In the genomic region with DNA sequence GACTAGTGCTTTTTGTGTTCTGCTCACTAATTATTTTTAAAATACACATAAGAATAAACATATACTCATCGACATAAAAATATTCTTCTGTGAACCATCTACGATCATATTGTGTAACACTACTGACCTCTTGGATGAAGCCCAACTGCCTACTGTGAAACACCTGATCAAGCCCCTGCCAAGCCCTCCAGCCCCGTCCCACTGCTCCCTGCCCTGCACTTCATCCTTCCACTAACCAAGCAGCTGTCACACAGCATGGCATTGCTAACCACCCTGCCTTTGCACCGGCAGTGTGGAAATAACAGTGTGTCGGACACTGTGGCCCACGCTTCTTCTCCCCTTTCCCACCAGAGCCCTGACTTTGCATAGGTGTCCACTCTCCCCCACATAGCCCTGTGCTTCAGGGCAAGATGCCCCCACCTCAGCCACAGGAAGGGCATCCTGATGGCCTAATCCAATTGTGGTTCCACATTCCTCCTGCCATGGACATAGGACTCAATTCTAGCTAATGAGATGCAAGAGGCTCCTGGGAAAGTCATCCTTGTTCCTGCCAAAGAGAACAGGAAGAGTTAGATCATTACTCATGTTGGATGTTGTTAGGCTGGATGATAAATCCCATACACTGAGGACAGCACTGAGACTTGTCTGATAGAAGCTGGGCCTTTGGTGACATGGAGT, we compare ENCODE assay signal across 21 cellular contexts. TPM values are rescaled to one million over a fixed set of nuclear protein-coding genes. Genes with fewer than 3 reads are reported as not detected.
DNase-seq lines count a peak whose midpoint lies in the region; ATAC-seq, FAIRE-seq and TF ChIP-seq lines count a peak whose summit lies in the region.
"Had no signal": no experiment of that assay in that cellular context is flagged by ENCODE, and none has a peak within 500 bp of the region (broad histone marks: within the 10 kb centered on the region; RNA-seq: fewer than 3 reads in every experiment).

No MANE protein-coding gene starts in this region.

- FAIRE-seq in bronchial epithelial cell (lab: Jason Lieb, UNC) = no peak
- FAIRE-seq: G401.6, H1 had no signal

- H3K9me3 ChIP-seq in MG63 (no peaks in the 10 kb centered on the region), OCI-LY7 (ENCODE audit: low read length) (no peaks in the 10 kb centered on the region)
- H3K9me3 ChIP-seq: vagina had no signal

- no peak overlapping the region for H3K4me3 Mint-ChIP-seq in activated naive CD4-positive, alpha-beta T cell treated with anti-CD3 and anti-CD28 coated beads for 36 hours
- H3K4me3 Mint-ChIP-seq: activated CD4-positive, alpha-beta memory T cell treated with anti-CD3 and anti-CD28 coated beads for 36 hours; activated naive CD8-positive, alpha-beta T cell treated with anti-CD3 and anti-CD28 coated beads, Interleukin-2, amount 10 ng/mL, durations not matched to agents 7 days and 5 days; activated T-cell treated with anti-CD3 and anti-CD28 coated beads, Interleukin-2, amount 50 U/mL, for 24 hours had no signal

- no peak overlapping the region for H3K27ac Mint-ChIP-seq in activated naive CD4-positive, alpha-beta T cell treated with anti-CD3 and anti-CD28 coated beads for 36 hours
- H3K27ac Mint-ChIP-seq: activated CD4-positive, alpha-beta memory T cell treated with anti-CD3 and anti-CD28 coated beads for 36 hours; activated naive CD8-positive, alpha-beta T cell treated with anti-CD3 and anti-CD28 coated beads, Interleukin-2, amount 10 ng/mL, durations not matched to agents 7 days and 5 days; activated T-cell treated with anti-CD3 and anti-CD28 coated beads, Interleukin-2, amount 50 U/mL, for 24 hours had no signal

- peak; percentile 47 for DNase-seq in EL
- peak; percentile 22 for DNase-seq in MG63
- peak; percentile 64 for DNase-seq in bronchial epithelial cell (ENCODE audit: low read depth)
- peak; percentile 19 to 61 for DNase-seq in lung microvascular endothelial cell (ENCODE audit: low read depth in 2 of 2)
- DNase-seq in activated naive CD4-positive, alpha-beta T cell treated with anti-CD3 and anti-CD28 coated beads for 36 hours = no peak
- DNase-seq in OCI-LY7 (ENCODE audit: low spot score) = no peak
- no peak for DNase-seq in cortex of kidney (lab: John Stamatoyannopoulos, UW)
- DNase-seq: activated CD4-positive, alpha-beta memory T cell treated with anti-CD3 and anti-CD28 coated beads for 36 hours; activated naive CD8-positive, alpha-beta T cell treated with anti-CD3 and anti-CD28 coated beads, Interleukin-2, amount 10 ng/mL, durations not matched to agents 7 days and 5 days; activated T-cell treated with anti-CD3 and anti-CD28 coated beads, Interleukin-2, amount 50 U/mL, for 24 hours; effector CD4-positive, alpha-beta T cell; left ventricle myocardium superior; NCI-H2171; NCI-H82; WERI-Rb-1 had no signal

- H2AFZ ChIP-seq in OCI-LY7 (ENCODE audit: low read length) = no peak overlapping the region

- no peaks in the 10 kb centered on the region; the same call in 1 of the 2 replicates for H3K36me3 ChIP-seq in MG63
- H3K36me3 ChIP-seq in bronchial epithelial cell (ENCODE audit: control insufficient read depth, insufficient read depth, low read length) = no peaks in the 10 kb centered on the region
- H3K36me3 ChIP-seq in OCI-LY7 (ENCODE audit: insufficient read depth, low read length) = no peaks in the 10 kb centered on the region
- H3K36me3 ChIP-seq: vagina, WERI-Rb-1 had no signal

- H3K9me2 ChIP-seq in OCI-LY7 (ENCODE audit: insufficient read depth, low read length) = no peaks in the 10 kb centered on the region

- POLR2A ChIA-PET in OCI-LY7 (lab: Charles Lee) = no interaction called here

- no peaks in the 10 kb centered on the region for H3K4me1 Mint-ChIP-seq in activated naive CD4-positive, alpha-beta T cell treated with anti-CD3 and anti-CD28 coated beads for 36 hours (ENCODE audit: low read depth)

- no peak for ATAC-seq in GM18909 (IDR thresholded peaks at IDR 0.05; ENCODE audit: poor library complexity, unreplicated experiment)
- ATAC-seq: left ventricle myocardium superior had no signal

- no TSS peak for BruUV-seq in OCI-LY7 (replicated peaks; lab: Mats Ljungman, UMichigan)

- no peaks in the 10 kb centered on the region for H3K4me1 ChIP-seq in OCI-LY7 (ENCODE audit: insufficient read depth, low read length, poor library complexity, severe bottlenecking)
- H3K4me1 ChIP-seq: vagina had no signal

- no peak overlapping the region for H3K27ac ChIP-seq in OCI-LY7 (ENCODE audit: low read depth, low read length, poor library complexity, severe bottlenecking)
- H3K27ac ChIP-seq: KMS-11, RWPE1, vagina, WERI-Rb-1 had no signal

- intact Hi-C loops in activated naive CD4-positive, alpha-beta T cell treated with anti-CD3 and anti-CD28 coated beads for 36 hours (cut with micrococcal nuclease) = no loop called here
- intact Hi-C loops in OCI-LY7 (cut with micrococcal nuclease; ENCODE audit: unreplicated experiment) = no loop called here

- no peak overlapping the region for H3K4me3 ChIP-seq in MG63
- H3K4me3 ChIP-seq in bronchial epithelial cell (ENCODE audit: low read depth, low read length) = no peak overlapping the region
- no peak overlapping the region for H3K4me3 ChIP-seq in OCI-LY7 (ENCODE audit: low read depth, low read length, poor library complexity, severe bottlenecking)
- H3K4me3 ChIP-seq: vagina had no signal

- CTCF ChIA-PET in activated naive CD4-positive, alpha-beta T cell treated with anti-CD3 and anti-CD28 coated beads for 36 hours (lab: Charles Lee) = no interaction called here
- CTCF ChIA-PET in OCI-LY7 (lab: Charles Lee; ENCODE audit: unreplicated experiment) = no interaction called here

- no peaks in the 10 kb centered on the region for H3K27me3 Mint-ChIP-seq in activated naive CD4-positive, alpha-beta T cell treated with anti-CD3 and anti-CD28 coated beads for 36 hours (ENCODE audit: low read depth)
- H3K27me3 Mint-ChIP-seq: activated CD4-positive, alpha-beta memory T cell treated with anti-CD3 and anti-CD28 coated beads for 36 hours; activated naive CD8-positive, alpha-beta T cell treated with anti-CD3 and anti-CD28 coated beads, Interleukin-2, amount 10 ng/mL, durations not matched to agents 7 days and 5 days; activated T-cell treated with anti-CD3 and anti-CD28 coated beads, Interleukin-2, amount 50 U/mL, for 24 hours had no signal

- peaks cover 8% of the 10 kb centered on the region for H3K36me3 Mint-ChIP-seq in activated naive CD4-positive, alpha-beta T cell treated with anti-CD3 and anti-CD28 coated beads for 36 hours (ENCODE audit: low read depth)

- no peaks in the 10 kb centered on the region for H3K79me2 ChIP-seq in OCI-LY7 (ENCODE audit: insufficient read depth, low read depth, low read length)

- TF ChIP-seq CTCF in bronchial epithelial cell (IDR thresholded peaks at IDR 0.05; ENCODE audit: insufficient read depth, low read length, severe bottlenecking) = no peak
- no peak for TF ChIP-seq CTCF in OCI-LY7 (conservative IDR thresholded peaks at IDR 0.05; ENCODE audit: low read length)

- no peaks in the 10 kb centered on the region for H3K27me3 ChIP-seq in MG63
- no peaks in the 10 kb centered on the region for H3K27me3 ChIP-seq in bronchial epithelial cell (ENCODE audit: control insufficient read depth, insufficient read depth, low read length)
- H3K27me3 ChIP-seq: vagina had no signal

- no peak overlapping the region for H3K4me2 ChIP-seq in OCI-LY7 (ENCODE audit: low read length)
- H3K4me2 ChIP-seq: KMS-11 had no signal

- H4K20me1 ChIP-seq in OCI-LY7 (ENCODE audit: insufficient read depth, low read length) = no peaks in the 10 kb centered on the region

- no peaks in the 10 kb centered on the region for H3K9me3 Mint-ChIP-seq in activated naive CD4-positive, alpha-beta T cell treated with anti-CD3 and anti-CD28 coated beads for 36 hours
- H3K9me3 Mint-ChIP-seq: activated CD4-positive, alpha-beta memory T cell treated with anti-CD3 and anti-CD28 coated beads for 36 hours; activated naive CD8-positive, alpha-beta T cell treated with anti-CD3 and anti-CD28 coated beads, Interleukin-2, amount 10 ng/mL, durations not matched to agents 7 days and 5 days; activated T-cell treated with anti-CD3 and anti-CD28 coated beads, Interleukin-2, amount 50 U/mL, for 24 hours had no signal

RNA-seq across cellular contexts. Expression of gene ARID3B, which starts 35.0 kb away (rescaled TPM):
- total RNA-seq in MG63 (2014; rRNA removed; shearing (Covaris generic); ENCODE audit: low replicate concordance) = 0.10 and 1.3 TPM in 2 replicates
- total RNA-seq in bronchial epithelial cell = 3.4 and 4.7 TPM in 2 replicates
- total RNA-seq in lung microvascular endothelial cell = 1.3 and 2.8 TPM in 2 replicates
- total RNA-seq in activated naive CD4-positive, alpha-beta T cell treated with anti-CD3 and anti-CD28 coated beads for 36 hours = 10 to 100 TPM; 14.2 to 15.9 TPM
- 0.80 and 7.5 TPM in 2 replicates for total RNA-seq in OCI-LY7 (2014; rRNA removed; shearing (Covaris generic))
- total RNA-seq in OCI-LY7 (2022) = 2.0 and 3.2 TPM in 2 replicates

RNA-seq across cellular contexts. Expression of gene UBL7, which starts 45.0 kb away (rescaled TPM):
- 90.0 and 116 TPM in 2 replicates for total RNA-seq in MG63 (2014; rRNA removed; shearing (Covaris generic); ENCODE audit: low replicate concordance)
- total RNA-seq in bronchial epithelial cell (21.6 and 22.1 TPM in 2 replicates), lung microvascular endothelial cell (21.4 and 27.4 TPM in 2 replicates), OCI-LY7 (2022) (41.3 and 44.1 TPM in 2 replicates)
- 10 to 100 TPM; 43.0 to 47.0 TPM for total RNA-seq in activated naive CD4-positive, alpha-beta T cell treated with anti-CD3 and anti-CD28 coated beads for 36 hours
- 29.5 and 32.6 TPM in 2 replicates for total RNA-seq in OCI-LY7 (2014; rRNA removed; shearing (Covaris generic))

Comparison
In these comparisons a context has a peak if more than half of its experiments do, and no peak if none do; other contexts are left out.
1. DNase-seq: peak in EL (single experiment), MG63 (single experiment), bronchial epithelial cell (single experiment) and lung microvascular endothelial cell (2 of 2); none in activated naive CD4-positive, alpha-beta T cell treated with anti-CD3 and anti-CD28 coated beads for 36 hours (single experiment), OCI-LY7 (single experiment) and cortex of kidney (single experiment).